In genomic region chr4:170015285-170015684, GRCh38 we compare ENCODE assay signal across 26 cellular contexts.
DNase-seq lines count a peak whose midpoint lies in the region; TF ChIP-seq lines count a peak whose summit lies in the region.
"Had no signal": no experiment of that assay in that cellular context is flagged by ENCODE, and none has a peak within 500 bp of the region (broad histone marks: within the 10 kb centered on the region; RNA-seq: fewer than 3 reads in every experiment).

No MANE protein-coding gene starts in this region.

- H3K4me3 Mint-ChIP-seq in nephron: no peak overlapping the region
- H3K4me3 Mint-ChIP-seq: activated naive CD8-positive, alpha-beta T cell treated with anti-CD3 and anti-CD28 coated beads, Interleukin-2, amount 50 U/mL, for 24 hours; activated T-cell treated with anti-CD3 and anti-CD28 coated beads, Interleukin-2, amount 50 U/mL, for 24 hours; mesothelial cell of epicardium; naive thymus-derived CD8-positive, alpha-beta T cell; stimulated activated naive CD8-positive, alpha-beta T cell treated with anti-CD3 and anti-CD28 coated beads, Interleukin-15, amount 100 ng/mL, for 72 hours had no signal

- H3K27ac Mint-ChIP-seq in nephron: peak overlapping the region in 2 of 3 experiments; percentile 54 to 63
- H3K27ac Mint-ChIP-seq: activated naive CD8-positive, alpha-beta T cell treated with anti-CD3 and anti-CD28 coated beads, Interleukin-2, amount 50 U/mL, for 24 hours; activated T-cell treated with anti-CD3 and anti-CD28 coated beads, Interleukin-2, amount 50 U/mL, for 24 hours; mesothelial cell of epicardium; naive thymus-derived CD8-positive, alpha-beta T cell; stimulated activated naive CD8-positive, alpha-beta T cell treated with anti-CD3 and anti-CD28 coated beads, Interleukin-15, amount 100 ng/mL, for 72 hours had no signal

- H3K36me3 Mint-ChIP-seq in nephron (ENCODE audit: low read depth): no peaks in the 10 kb centered on the region
- H3K36me3 Mint-ChIP-seq: mesothelial cell of epicardium had no signal

- peaks cover 14% of the 10 kb centered on the region for H3K27me3 Mint-ChIP-seq in nephron (ENCODE audit: low read depth)
- H3K27me3 Mint-ChIP-seq: activated naive CD8-positive, alpha-beta T cell treated with anti-CD3 and anti-CD28 coated beads, Interleukin-2, amount 50 U/mL, for 24 hours had no signal

- H3K4me1 Mint-ChIP-seq in nephron: peaks cover 18% of the 10 kb centered on the region
- H3K4me1 Mint-ChIP-seq: activated naive CD8-positive, alpha-beta T cell treated with anti-CD3 and anti-CD28 coated beads, Interleukin-2, amount 50 U/mL, for 24 hours; mesothelial cell of epicardium; stimulated activated naive CD8-positive, alpha-beta T cell treated with anti-CD3 and anti-CD28 coated beads, Interleukin-15, amount 100 ng/mL, for 72 hours had no signal

- TF ChIP-seq CTCF in nephron (IDR thresholded peaks at IDR 0.05; ENCODE audit: unreplicated experiment in 3 of 3): no peak

- peak in 54 of 58 donors; percentile 7 to 86 (median 58) for DNase-seq in anterior cingulate cortex (lab: John Stamatoyannopoulos, UW)
- DNase-seq in globus pallidus (ENCODE audit: low spot score): peak; percentile 91
- DNase-seq in superior temporal gyrus (ENCODE audit: extremely low spot score): peak; percentile 95
- DNase-seq in OCI-M1 (lab: John Stamatoyannopoulos, UW): no peak
- DNase-seq in activated effector memory CD4-positive, alpha-beta T cell treated with anti-CD3 and anti-CD28 coated beads, Interleukin-2, amount 50 U/mL, for 16 hours: no peak
- no peak for DNase-seq in NCI-H1694 treated with DMSO at 0.1 percent for 48 hours (lab: John Stamatoyannopoulos, UW)
- no peak for DNase-seq in NCI-H748 (lab: John Stamatoyannopoulos, UW; ENCODE audit: unreplicated experiment)
- DNase-seq: ACHN; activated CD4-positive, alpha-beta T cell treated with anti-CD3 and anti-CD28 coated beads for 48 hours; activated gamma-delta T cell treated with Interleukin-2 at 50 U/mL for 16 hours; activated naive CD8-positive, alpha-beta T cell treated with anti-CD3 and anti-CD28 coated beads, Interleukin-2, amount 50 U/mL, for 24 hours; activated T-cell treated with anti-CD3 and anti-CD28 coated beads, Interleukin-2, amount 50 U/mL, for 24 hours; DMS153; effector CD4-positive, alpha-beta T cell; naive thymus-derived CD8-positive, alpha-beta T cell; NCI-H146; NCI-H2107; NCI-H82; stimulated activated CD4-positive, alpha-beta T cell treated with anti-CD3 and anti-CD28 coated beads, Interleukin-12 subunit alpha, Interleukin-12 subunit beta, amount 100 ng/mL, for 4 hours; stimulated activated CD4-positive, alpha-beta T cell treated with anti-CD3 and anti-CD28 coated beads, Interleukin-2, amount 100 ng/mL, for 48 hours; stimulated activated naive CD8-positive, alpha-beta T cell treated with anti-CD3 and anti-CD28 coated beads, Interleukin-15, amount 100 ng/mL, for 72 hours; T-helper 9 cell; transverse colon; WERI-Rb-1 had no signal

- peaks cover 2% of the 10 kb centered on the region for H3K9me3 Mint-ChIP-seq in nephron
- H3K9me3 Mint-ChIP-seq: activated naive CD8-positive, alpha-beta T cell treated with anti-CD3 and anti-CD28 coated beads, Interleukin-2, amount 50 U/mL, for 24 hours; activated T-cell treated with anti-CD3 and anti-CD28 coated beads, Interleukin-2, amount 50 U/mL, for 24 hours; stimulated activated naive CD8-positive, alpha-beta T cell treated with anti-CD3 and anti-CD28 coated beads, Interleukin-15, amount 100 ng/mL, for 72 hours had no signal

Comparison
In these comparisons a context has a peak if more than half of its experiments do, and no peak if none do; other contexts are left out.
1. DNase-seq: peak in anterior cingulate cortex (54 of 58), globus pallidus (single experiment) and superior temporal gyrus (single experiment); none in OCI-M1 (single experiment), activated effector memory CD4-positive, alpha-beta T cell treated with anti-CD3 and anti-CD28 coated beads, Interleukin-2, amount 50 U/mL, for 16 hours (single experiment), NCI-H1694 treated with DMSO at 0.1 percent for 48 hours (single experiment) and NCI-H748 (single experiment).